ENCODE assay signal across 11 cellular contexts in genomic region chr14:77598366-77599050, GRCh38. TPM values are rescaled to one million over a fixed set of nuclear protein-coding genes. Genes with fewer than 3 reads are reported as not detected.
A peak's percentile ranks its signal among the peaks of the same experiment; 100 is the strongest.
DNase-seq lines count a peak whose midpoint lies in the region; ATAC-seq and TF ChIP-seq lines count a peak whose summit lies in the region.
"Had no signal": no experiment of that assay in that cellular context is flagged by ENCODE, and none has a peak within 500 bp of the region (broad histone marks: within the 10 kb centered on the region; RNA-seq: fewer than 3 reads in every experiment).

No MANE protein-coding gene starts in this region.

- in situ Hi-C loops in brain microvascular endothelial cell (cut with HindIII; ENCODE audit: low pct_ligation_motif_present, low sequenced_read_pairs) = no loop called here

- H3K9me3 ChIP-seq in CD4-positive, CD25-positive, alpha-beta regulatory T cell (ENCODE audit: control insufficient read depth in 2 of 2, low read length in 2 of 2) = no peaks in the 10 kb centered on the region
- H3K9me3 ChIP-seq in Karpas-422 (ENCODE audit: low read length) = no peaks in the 10 kb centered on the region

- H3K4me3 Mint-ChIP-seq in CD4-positive, CD25-positive, alpha-beta regulatory T cell = peak overlapping the region; percentile 45 to 81 (median 54)
- H3K4me3 Mint-ChIP-seq in activated naive CD8-positive, alpha-beta T cell treated with anti-CD3 and anti-CD28 coated beads, Interleukin-2, amount 50 U/mL, for 24 hours = peak overlapping the region; percentile 45
- peak overlapping the region; percentile 52 to 79 (median 78) for H3K4me3 Mint-ChIP-seq in naive B cell

- peaks cover 14% of the 10 kb centered on the region for H3K4me1 ChIP-seq in CD4-positive, CD25-positive, alpha-beta regulatory T cell (ENCODE audit: control insufficient read depth, insufficient read depth, low read length, poor library complexity, severe bottlenecking)
- H3K4me1 ChIP-seq in Karpas-422 (ENCODE audit: low read length) = peaks cover 80% of the 10 kb centered on the region

- peak overlapping the region; percentile 47 to 72 (median 58) for H3K27ac Mint-ChIP-seq in CD4-positive, CD25-positive, alpha-beta regulatory T cell
- H3K27ac Mint-ChIP-seq in activated naive CD8-positive, alpha-beta T cell treated with anti-CD3 and anti-CD28 coated beads, Interleukin-2, amount 50 U/mL, for 24 hours = peak overlapping the region; percentile 71
- peak overlapping the region; percentile 85 to 99 (median 94) for H3K27ac Mint-ChIP-seq in naive B cell

- no peak overlapping the region for H3K9ac ChIP-seq in Karpas-422 (ENCODE audit: low read length)

- peaks cover 92% of the 10 kb centered on the region for H3K79me2 ChIP-seq in Karpas-422 (ENCODE audit: low read length)

- no peaks in the 10 kb centered on the region for H3K27me3 ChIP-seq in CD4-positive, CD25-positive, alpha-beta regulatory T cell (ENCODE audit: control insufficient read depth, insufficient read depth, low read length)
- H3K27me3 ChIP-seq in Karpas-422 (ENCODE audit: low read length) = no peaks in the 10 kb centered on the region
- no peaks in the 10 kb centered on the region for H3K27me3 ChIP-seq in brain microvascular endothelial cell (replicated peaks)

- H3K27me3 Mint-ChIP-seq in CD4-positive, CD25-positive, alpha-beta regulatory T cell = no peaks in the 10 kb centered on the region
- no peaks in the 10 kb centered on the region for H3K27me3 Mint-ChIP-seq in activated naive CD8-positive, alpha-beta T cell treated with anti-CD3 and anti-CD28 coated beads, Interleukin-2, amount 50 U/mL, for 24 hours
- no peaks in the 10 kb centered on the region for H3K27me3 Mint-ChIP-seq in naive B cell

- no peaks in the 10 kb centered on the region for H3K9me3 Mint-ChIP-seq in CD4-positive, CD25-positive, alpha-beta regulatory T cell
- no peaks in the 10 kb centered on the region for H3K9me3 Mint-ChIP-seq in activated naive CD8-positive, alpha-beta T cell treated with anti-CD3 and anti-CD28 coated beads, Interleukin-2, amount 50 U/mL, for 24 hours
- H3K9me3 Mint-ChIP-seq in naive B cell = peaks cover 0 to 5% (median 0%) of the 10 kb centered on the region in 7 donors

- peak; percentile 34 to 62 for ATAC-seq in CD4-positive, CD25-positive, alpha-beta regulatory T cell (ENCODE audit: low read depth in 2 of 2)
- no peak for ATAC-seq in activated naive CD8-positive, alpha-beta T cell treated with anti-CD3 and anti-CD28 coated beads, Interleukin-2, amount 50 U/mL, for 24 hours
- ATAC-seq in naive B cell (ENCODE audit: low read depth in 2 of 2) = peak; percentile 88 to 90

- no peaks in the 10 kb centered on the region for H3K9me2 ChIP-seq in Karpas-422 (replicated peaks; ENCODE audit: insufficient read depth, low read length)

- H3K36me3 ChIP-seq in CD4-positive, CD25-positive, alpha-beta regulatory T cell (ENCODE audit: control insufficient read depth, insufficient read depth, low read length) = peaks cover 20% of the 10 kb centered on the region
- H3K36me3 ChIP-seq in Karpas-422 (ENCODE audit: insufficient read depth, low read length) (peaks cover 28% of the 10 kb centered on the region), brain microvascular endothelial cell (replicated peaks) (peaks cover 8% of the 10 kb centered on the region)

- peaks cover 22% of the 10 kb centered on the region for H3K36me3 Mint-ChIP-seq in CD4-positive, CD25-positive, alpha-beta regulatory T cell
- H3K36me3 Mint-ChIP-seq in activated naive CD8-positive, alpha-beta T cell treated with anti-CD3 and anti-CD28 coated beads, Interleukin-2, amount 50 U/mL, for 24 hours (ENCODE audit: low read depth) = peaks cover 27% of the 10 kb centered on the region
- peaks cover 0 to 10% of the 10 kb centered on the region in 2 donors for H3K36me3 Mint-ChIP-seq in naive B cell

- no peak for TF ChIP-seq CTCF in brain microvascular endothelial cell (IDR thresholded peaks at IDR 0.05; ENCODE audit: low read depth, low read length, missing control alignments)

- peak in 2 of 3 donors; percentile 14 to 45 for DNase-seq in CD4-positive, CD25-positive, alpha-beta regulatory T cell
- no peak for DNase-seq in Karpas-422
- DNase-seq in activated naive CD8-positive, alpha-beta T cell treated with anti-CD3 and anti-CD28 coated beads, Interleukin-2, amount 50 U/mL, for 24 hours = peak; percentile 9
- DNase-seq in naive B cell = peak; percentile 53
- no peak for DNase-seq in brain microvascular endothelial cell
- no peak for DNase-seq in DMS53 (lab: John Stamatoyannopoulos, UW)
- DNase-seq in effector CD8-positive, alpha-beta T cell (lab: John Stamatoyannopoulos, UW) = no peak
- DNase-seq in NCI-H526 (lab: John Stamatoyannopoulos, UW) = no peak
- DNase-seq: HCEC 1CT, NCI-H2081 had no signal

- H3K4me3 ChIP-seq in CD4-positive, CD25-positive, alpha-beta regulatory T cell (ENCODE audit: low read depth, low read length) = peak overlapping the region; percentile 40
- no peak overlapping the region for H3K4me3 ChIP-seq in Karpas-422 (ENCODE audit: low read length)
- no peak overlapping the region for H3K4me3 ChIP-seq in brain microvascular endothelial cell (ENCODE audit: low read depth, low read length)
- H3K4me3 ChIP-seq: SK-N-MC had no signal

- H2AFZ ChIP-seq in Karpas-422 (ENCODE audit: low read length) = no peak overlapping the region

- H3K27ac ChIP-seq in CD4-positive, CD25-positive, alpha-beta regulatory T cell (ENCODE audit: insufficient read depth, low read length, poor library complexity, severe bottlenecking) = peak overlapping the region; percentile 23
- peak overlapping the region; percentile 56 for H3K27ac ChIP-seq in Karpas-422 (ENCODE audit: low read length)
- H3K27ac ChIP-seq in brain microvascular endothelial cell = no peak overlapping the region
- H3K27ac ChIP-seq: SK-N-MC had no signal

- peaks cover 38 to 71% (median 48%) of the 10 kb centered on the region in 4 donors for H3K4me1 Mint-ChIP-seq in CD4-positive, CD25-positive, alpha-beta regulatory T cell
- peaks cover 45% of the 10 kb centered on the region for H3K4me1 Mint-ChIP-seq in activated naive CD8-positive, alpha-beta T cell treated with anti-CD3 and anti-CD28 coated beads, Interleukin-2, amount 50 U/mL, for 24 hours
- peaks cover 43 to 91% (median 61%) of the 10 kb centered on the region in 3 donors for H3K4me1 Mint-ChIP-seq in naive B cell

- H4K20me1 ChIP-seq in Karpas-422 (ENCODE audit: insufficient read depth, low read depth, low read length) = no peaks in the 10 kb centered on the region

- H3K4me2 ChIP-seq in Karpas-422 (ENCODE audit: low read depth, low read length, poor library complexity, severe bottlenecking) = peak overlapping the region; percentile 41

RNA-seq across cellular contexts. Expression of gene SPTLC2, which starts 17.9 kb away (rescaled TPM):
- total RNA-seq in CD4-positive, CD25-positive, alpha-beta regulatory T cell = 18.1 TPM
- 10 to 100 TPM in 2 of 4 donors, 1 to 10 TPM in 2; 8.9 to 11.4 (median 9.8) TPM for polyA plus RNA-seq in CD4-positive, CD25-positive, alpha-beta regulatory T cell
- total RNA-seq in Karpas-422 (2014; rRNA removed; shearing (Covaris generic); ENCODE audit: low replicate concordance) = 70.9 and 97.0 TPM in 2 replicates
- 10 to 100 TPM in 5 of 6 donors, 1 to 10 TPM in 1; 2.1 to 37.2 (median 32.8) TPM for polyA plus RNA-seq in naive B cell (ENCODE audit: low read depth in 6 of 6)

Comparison
In these comparisons a context has a peak if more than half of its experiments do, and no peak if none do; other contexts are left out.
1. DNase-seq: peak in CD4-positive, CD25-positive, alpha-beta regulatory T cell (2 of 3), activated naive CD8-positive, alpha-beta T cell treated with anti-CD3 and anti-CD28 coated beads, Interleukin-2, amount 50 U/mL, for 24 hours (single experiment) and naive B cell (single experiment); none in Karpas-422 (single experiment), brain microvascular endothelial cell (single experiment), DMS53 (single experiment), effector CD8-positive, alpha-beta T cell (single experiment) and NCI-H526 (0 of 2).
2. Peak in every context shown above with its lines, with median percentiles within 50 percentile points of each other: H3K27ac Mint-ChIP-seq and H3K4me3 Mint-ChIP-seq.